Comparison of ENCODE assay signal across 8 cellular contexts in the genomic region with DNA sequence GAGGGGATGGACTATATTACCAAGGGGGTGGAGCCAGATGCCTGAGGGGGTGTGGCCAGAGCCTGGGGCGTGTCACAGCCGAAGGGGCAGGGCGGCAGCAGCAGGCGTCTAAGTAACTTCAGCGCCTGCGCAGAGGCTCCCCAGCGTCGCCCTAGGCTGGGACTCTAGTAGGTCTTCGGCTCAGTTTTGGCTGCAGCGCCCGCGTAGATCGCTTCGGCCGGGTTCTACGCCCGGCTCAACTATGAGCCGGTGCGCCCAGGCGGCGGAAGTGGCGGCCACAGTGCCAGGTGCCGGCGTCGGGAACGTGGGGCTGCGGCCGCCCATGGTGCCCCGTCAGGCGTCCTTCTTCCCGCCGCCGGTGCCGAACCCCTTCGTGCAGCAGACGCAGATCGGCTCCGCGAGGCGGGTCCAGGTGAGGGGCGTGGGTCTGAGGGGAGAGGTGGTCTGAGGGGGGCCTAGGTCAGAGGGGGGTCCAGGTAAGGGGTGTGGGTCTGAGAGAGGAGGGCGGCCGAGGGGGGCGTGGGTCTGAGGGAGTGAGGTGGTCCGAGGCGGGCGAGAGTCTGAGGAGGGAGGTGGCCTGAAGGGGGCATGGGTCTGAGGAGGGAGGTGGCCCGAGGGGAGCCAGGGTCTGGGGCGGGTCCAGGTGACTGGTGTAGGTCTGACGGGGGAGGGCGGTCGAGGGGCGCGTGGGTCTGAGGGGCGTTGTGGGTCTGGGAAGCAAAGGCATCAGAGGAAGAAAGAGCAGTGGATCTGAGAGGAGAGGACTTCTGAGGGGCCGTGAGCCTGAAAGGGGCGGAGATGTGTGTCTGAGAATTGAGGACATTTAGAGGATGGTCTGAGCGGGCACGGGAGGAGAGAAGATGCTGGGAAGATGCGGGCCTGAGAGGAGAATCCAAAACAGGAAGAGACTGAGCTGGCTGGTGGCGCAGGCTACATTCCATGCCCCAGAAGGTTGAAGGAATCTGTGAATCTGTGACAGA. TPM values are rescaled to one million over a fixed set of nuclear protein-coding genes. Genes with fewer than 3 reads are reported as not detected.
DNase-seq lines count a peak whose midpoint lies in the region; ATAC-seq and TF ChIP-seq lines count a peak whose summit lies in the region.

A gene with protein sequence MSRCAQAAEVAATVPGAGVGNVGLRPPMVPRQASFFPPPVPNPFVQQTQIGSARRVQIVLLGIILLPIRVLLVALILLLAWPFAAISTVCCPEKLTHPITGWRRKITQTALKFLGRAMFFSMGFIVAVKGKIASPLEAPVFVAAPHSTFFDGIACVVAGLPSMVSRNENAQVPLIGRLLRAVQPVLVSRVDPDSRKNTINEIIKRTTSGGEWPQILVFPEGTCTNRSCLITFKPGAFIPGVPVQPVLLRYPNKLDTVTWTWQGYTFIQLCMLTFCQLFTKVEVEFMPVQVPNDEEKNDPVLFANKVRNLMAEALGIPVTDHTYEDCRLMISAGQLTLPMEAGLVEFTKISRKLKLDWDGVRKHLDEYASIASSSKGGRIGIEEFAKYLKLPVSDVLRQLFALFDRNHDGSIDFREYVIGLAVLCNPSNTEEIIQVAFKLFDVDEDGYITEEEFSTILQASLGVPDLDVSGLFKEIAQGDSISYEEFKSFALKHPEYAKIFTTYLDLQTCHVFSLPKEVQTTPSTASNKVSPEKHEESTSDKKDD (plus strand): TSS at position 132 of the 980 bp plus-strand sequence. CDS start 110 bp downstream, at position 242.

- intact Hi-C loops in A673 (cut with micrococcal nuclease; ENCODE audit: unreplicated experiment) (no loop called here), thyroid gland (cut with DNase I) (no loop called here)

- no TSS peak for BruUV-seq in A673 (replicated peaks; lab: Mats Ljungman, UMichigan)

- H3K36me3 Mint-ChIP-seq in activated naive CD8-positive, alpha-beta T cell: no peaks in the 10 kb centered on the region
- peaks cover 39% of the 10 kb centered on the region for H3K36me3 Mint-ChIP-seq in nephron progenitor cell (ENCODE audit: low read depth)

- H3K27ac ChIP-seq in A673 (ENCODE audit: low read depth, low read length, poor library complexity, severe bottlenecking): peak within 1 kb of the TSS; percentile 43
- peak within 1 kb of the TSS; percentile 31 to 88 (median 54) for H3K27ac ChIP-seq in thyroid gland

- peaks cover 3% of the 10 kb centered on the region for H3K4me1 Mint-ChIP-seq in activated naive CD8-positive, alpha-beta T cell (ENCODE audit: low read depth)
- peaks cover 9% of the 10 kb centered on the region for H3K4me1 Mint-ChIP-seq in nephron progenitor cell

- 0 out of 2 replicates have a peak, but pooled peaks have one; percentile 16 for TF ChIP-seq CTCF in A673 (conservative IDR thresholded peaks at IDR 0.05; ENCODE audit: low read depth, low read length)
- TF ChIP-seq CTCF in nephron progenitor cell (IDR thresholded peaks at IDR 0.05): no peak
- peak in 1 of 6 experiments; percentile 3 for TF ChIP-seq CTCF in thyroid gland (IDR thresholded peaks at IDR 0.05)

- peak within 1 kb of the TSS; percentile 75 for H3K4me3 Mint-ChIP-seq in activated naive CD8-positive, alpha-beta T cell
- peak within 1 kb of the TSS; percentile 87 for H3K4me3 Mint-ChIP-seq in nephron progenitor cell

- peaks cover 9% of the 10 kb centered on the region for H3K9me3 Mint-ChIP-seq in activated naive CD8-positive, alpha-beta T cell (ENCODE audit: low read depth)
- peaks cover 22% of the 10 kb centered on the region for H3K9me3 Mint-ChIP-seq in nephron progenitor cell

- H3K4me1 ChIP-seq in A673 (ENCODE audit: insufficient read depth, low read length, poor library complexity, severe bottlenecking) (no peaks in the 10 kb centered on the region), thyroid gland (peaks cover 13 to 22% of the 10 kb centered on the region in 2 donors)

- H3K27me3 Mint-ChIP-seq in activated naive CD8-positive, alpha-beta T cell: peaks cover 19% of the 10 kb centered on the region
- H3K27me3 Mint-ChIP-seq in nephron progenitor cell (ENCODE audit: low read depth, poor library complexity): peaks cover 10% of the 10 kb centered on the region

- H3K27me3 ChIP-seq in A673 (replicated peaks; ENCODE audit: insufficient read depth, low read depth, low read length, poor library complexity) (no peaks in the 10 kb centered on the region), thyroid gland (no peaks in the 10 kb centered on the region)

- H3K27ac Mint-ChIP-seq in activated naive CD8-positive, alpha-beta T cell: no peak within 1 kb of the TSS
- H3K27ac Mint-ChIP-seq in nephron progenitor cell: no peak within 1 kb of the TSS

- DNase-seq in A673 (ENCODE audit: low spot score) (peak; percentile 92), GM19240 (ENCODE audit: insufficient read length, low spot score) (peak; percentile 19), NCI-H460 (ENCODE audit: extremely low read depth, low read depth) (peak; percentile 56), glomerular visceral epithelial cell (ENCODE audit: extremely low spot score) (peak; percentile 87), nephron progenitor cell (peak; percentile 92), thyroid gland (peak; percentile 89 to 90)

- H3K36me3 ChIP-seq in A673 (ENCODE audit: insufficient read depth, low read length, poor library complexity, severe bottlenecking) (no peaks in the 10 kb centered on the region), thyroid gland (no peaks in the 10 kb centered on the region)

- ATAC-seq in GM21717 (IDR thresholded peaks at IDR 0.05; ENCODE audit: unreplicated experiment): no peak

- POLR2A ChIA-PET in A673 (lab: Charles Lee; ENCODE audit: low non-redundant PET): interaction anchor here (0.6 kb wide), 1 partner anchor 773 kb away, joined by 5 read pairs; no protein-coding TSS in a partner anchor

- H3K9me3 ChIP-seq in A673 (ENCODE audit: low read depth, low read length, poor library complexity, severe bottlenecking) (peaks cover 12% of the 10 kb centered on the region), thyroid gland (no peaks in the 10 kb centered on the region)

- H3K4me3 ChIP-seq in A673 (ENCODE audit: low read depth, low read length, poor library complexity, severe bottlenecking) (peak within 1 kb of the TSS; percentile 79), thyroid gland (replicated peaks in 1 of 3) (peak within 1 kb of the TSS; percentile 41 to 58 (median 54))

- WGBS in thyroid gland, 2 donors: 3 to 4% methylated on average over 23 to 59 of the region's 61 CpGs

- peak; percentile 90 to 95 for TF ChIP-seq POLR2A in thyroid gland (IDR thresholded peaks at IDR 0.05)

- CTCF ChIA-PET in A673 (lab: Charles Lee): interaction anchor here (0.6 kb wide), 1 partner anchor 1766 kb away, joined by 3 read pairs; no protein-coding TSS in a partner anchor

RNA-seq across cellular contexts. Expression of the gene that starts here (rescaled TPM):
- 8.2 and 11.6 TPM in 2 replicates for total RNA-seq in A673 (2021)
- total RNA-seq in NCI-H460 (2014; rRNA removed; shearing (Covaris generic)): 0.63 and 2.1 TPM in 2 replicates
- 0.61 and 0.78 TPM in 2 replicates for polyA plus RNA-seq in NCI-H460 (2014; cell fraction: nucleus; rRNA removed)
- total RNA-seq in thyroid gland: 100 to 1,000 TPM; 115 to 274 (median 214) TPM

Comparison
In these comparisons a context has a peak if more than half of its experiments do, and no peak if none do; other contexts are left out.
1. DNase-seq: peak in every context shown above with its lines; median percentile 92 in A673; 92 in nephron progenitor cell; 90 in thyroid gland; 87 in glomerular visceral epithelial cell; 56 in NCI-H460; 19 in GM19240.